32 cellular contexts compared by ENCODE assay signal in genomic region chrX:68753218-68753617, GRCh38.
"Had no signal": no experiment of that assay in that cellular context is flagged by ENCODE, and none has a peak within 500 bp of the region (broad histone marks: within the 10 kb centered on the region; RNA-seq: fewer than 3 reads in every experiment).

No MANE protein-coding gene starts in this region.

- H3K4me1 ChIP-seq: parathyroid adenoma, right lobe of liver, sigmoid colon, suprapubic skin, testis, tibial artery, transverse colon, upper lobe of right lung, vagina had no signal

- ATAC-seq: naive thymus-derived CD8-positive, alpha-beta T cell; natural killer cell treated with Interleukin-12 subunit alpha and Interleukin-12 subunit beta and Interleukin-15 and Interleukin-18, amount 100 ng/mL, for 72 hours; right cardiac atrium; right lobe of liver; stimulated activated memory B cell treated with anti-CD40 and anti-IgM and Interleukin-4, amounts not matched to agents 10 μg/mL and 1 μg/mL and 100 μg/mL, for 72 hours; stimulated activated naive CD8-positive, alpha-beta T cell treated with anti-CD3 and anti-CD28 coated beads, Interleukin-15, amount 100 ng/mL, for 72 hours; stimulated activated naive CD8-positive, alpha-beta T cell treated with anti-CD3 and anti-CD28 coated beads, Interleukin-15, Interleukin-2, amounts not matched to agents 100 U/mL and 50 U/mL, for 24 hours; upper lobe of right lung had no signal

- H3K27ac Mint-ChIP-seq: naive B cell; naive thymus-derived CD8-positive, alpha-beta T cell; natural killer cell treated with Interleukin-12 subunit alpha and Interleukin-12 subunit beta and Interleukin-15 and Interleukin-18, amount 100 ng/mL, for 72 hours; nephron progenitor cell; progenitor cell of endocrine pancreas; stimulated activated memory B cell treated with anti-CD40 and anti-IgM and Interleukin-4, amounts not matched to agents 10 μg/mL and 1 μg/mL and 100 μg/mL, for 72 hours; stimulated activated naive CD8-positive, alpha-beta T cell treated with anti-CD3 and anti-CD28 coated beads, Interleukin-15, amount 100 ng/mL, for 72 hours; type B pancreatic cell had no signal

- H3K4me1 Mint-ChIP-seq: naive B cell; naive thymus-derived CD8-positive, alpha-beta T cell; neural crest cell; stimulated activated memory B cell treated with anti-CD40 and anti-IgM and Interleukin-4, amounts not matched to agents 10 μg/mL and 1 μg/mL and 100 μg/mL, for 72 hours had no signal

- H3K27ac ChIP-seq: neutrophil, ovary, parathyroid adenoma, right lobe of liver, sigmoid colon, suprapubic skin, testis, tibial artery, transverse colon, upper lobe of right lung, vagina had no signal

- H3K36me3 Mint-ChIP-seq: naive B cell; naive thymus-derived CD8-positive, alpha-beta T cell; natural killer cell treated with Interleukin-12 subunit alpha and Interleukin-12 subunit beta and Interleukin-15 and Interleukin-18, amount 100 ng/mL, for 72 hours; stimulated activated memory B cell treated with anti-CD40 and anti-IgM and Interleukin-4, amounts not matched to agents 10 μg/mL and 1 μg/mL and 100 μg/mL, for 72 hours; type B pancreatic cell had no signal

- H3K27me3 Mint-ChIP-seq: naive thymus-derived CD8-positive, alpha-beta T cell; progenitor cell of endocrine pancreas; stimulated activated memory B cell treated with anti-CD40 and anti-IgM and Interleukin-4, amounts not matched to agents 10 μg/mL and 1 μg/mL and 100 μg/mL, for 72 hours; stimulated activated naive CD8-positive, alpha-beta T cell treated with anti-CD3 and anti-CD28 coated beads, Interleukin-15, amount 100 ng/mL, for 72 hours; type B pancreatic cell had no signal

- H3K27me3 ChIP-seq: neutrophil, ovary, right lobe of liver, sigmoid colon, suprapubic skin, testis, tibial artery, transverse colon, upper lobe of right lung, vagina had no signal

- H3K4me3 ChIP-seq: ovary, right lobe of liver, sigmoid colon, suprapubic skin, testis, tibial artery, transverse colon, upper lobe of right lung, vagina had no signal

- H3K9me3 ChIP-seq: neutrophil, ovary, right lobe of liver, sigmoid colon, suprapubic skin, testis, tibial artery, transverse colon, upper lobe of right lung, vagina had no signal

- DNase-seq: naive B cell; naive thymus-derived CD8-positive, alpha-beta T cell; nephron progenitor cell; nucleus accumbens; ovary; posterior cingulate gyrus; retina; right cardiac atrium; right lobe of liver; sigmoid colon; small intestine; stimulated activated CD4-positive, alpha-beta T cell treated with anti-CD3 and anti-CD28 coated beads, Interleukin-15, amount 100 ng/mL, for 24 hours; stimulated activated CD4-positive, alpha-beta T cell treated with anti-CD3 and anti-CD28 coated beads, Interleukin-2, amount 100 ng/mL, for 24 hours; stimulated activated CD4-positive, alpha-beta T cell treated with anti-CD3 and anti-CD28 coated beads, Interleukin-2, amount 100 ng/mL, for 48 hours; stimulated activated CD4-positive, alpha-beta T cell treated with anti-CD3 and anti-CD28 coated beads, Interleukin-4, amount 100 ng/mL, for 24 hours; stimulated activated naive CD4-positive, alpha-beta T cell; stimulated activated naive CD8-positive, alpha-beta T cell treated with anti-CD3 and anti-CD28 coated beads, Interleukin-15, amount 100 ng/mL, for 72 hours; stimulated activated naive CD8-positive, alpha-beta T cell treated with anti-CD3 and anti-CD28 coated beads, Interleukin-15, Interleukin-2, amounts not matched to agents 100 U/mL and 50 U/mL, for 24 hours; substantia nigra; testis; tibial artery; transverse colon; upper lobe of right lung had no signal

- H3K4me3 Mint-ChIP-seq: naive thymus-derived CD8-positive, alpha-beta T cell; natural killer cell treated with Interleukin-12 subunit alpha and Interleukin-12 subunit beta and Interleukin-15 and Interleukin-18, amount 100 ng/mL, for 72 hours; nephron progenitor cell; neural crest cell; stimulated activated memory B cell treated with anti-CD40 and anti-IgM and Interleukin-4, amounts not matched to agents 10 μg/mL and 1 μg/mL and 100 μg/mL, for 72 hours; stimulated activated naive CD8-positive, alpha-beta T cell treated with anti-CD3 and anti-CD28 coated beads, Interleukin-15, amount 100 ng/mL, for 72 hours; type B pancreatic cell had no signal

- H3K9me3 Mint-ChIP-seq: naive B cell; naive thymus-derived CD8-positive, alpha-beta T cell; natural killer cell treated with Interleukin-12 subunit alpha and Interleukin-12 subunit beta and Interleukin-15 and Interleukin-18, amount 100 ng/mL, for 72 hours; stimulated activated memory B cell treated with anti-CD40 and anti-IgM and Interleukin-4, amounts not matched to agents 10 μg/mL and 1 μg/mL and 100 μg/mL, for 72 hours; type B pancreatic cell had no signal

- H3K36me3 ChIP-seq: neutrophil, ovary, right lobe of liver, sigmoid colon, suprapubic skin, tibial artery, transverse colon, upper lobe of right lung, vagina had no signal
